ENCODE assay signal across 1 cellular context in genomic region chr10:70925377-70926214, GRCh38.
TF ChIP-seq lines count a peak whose summit lies in the region.

No MANE protein-coding gene starts in this region.

TF ChIP-seq in GM12878, 131 proteins besides CTCF, POLR2A, EP300 and RAD21:
- no peak for TF ChIP-seq CUX1 (IDR thresholded peaks at IDR 0.05; ENCODE audit: insufficient replicate concordance, low read depth, low read length)
- TF ChIP-seq CEBPB (IDR thresholded peaks at IDR 0.05; ENCODE audit: borderline replicate concordance in 1 of 2, low read depth in 2 of 2, low read length in 2 of 2): no peak
- TF ChIP-seq ATF7 (IDR thresholded peaks at IDR 0.05; ENCODE audit: low read depth): no peak
- TF ChIP-seq CREB1 (IDR thresholded peaks at IDR 0.05; ENCODE audit: low read depth): no peak
- no peak for TF ChIP-seq YBX1 (IDR thresholded peaks at IDR 0.05)
- TF ChIP-seq SRF (IDR thresholded peaks at IDR 0.05; ENCODE audit: low read depth in 2 of 2, low read length in 2 of 2): no peak
- no peak for TF ChIP-seq SMAD5 (IDR thresholded peaks at IDR 0.05; ENCODE audit: low read depth)
- no peak for TF ChIP-seq ZNF592 (IDR thresholded peaks at IDR 0.05)
- no peak for TF ChIP-seq PRDM15 (CRISPR knock-in tag; IDR thresholded peaks at IDR 0.05)
- TF ChIP-seq MAX (IDR thresholded peaks at IDR 0.05; ENCODE audit: low read depth, low read length): no peak
- no peak for TF ChIP-seq NKRF (conservative IDR thresholded peaks at IDR 0.05)
- TF ChIP-seq IRF5 (IDR thresholded peaks at IDR 0.05; ENCODE audit: borderline replicate concordance): no peak
- TF ChIP-seq SPI1 (IDR thresholded peaks at IDR 0.05; ENCODE audit: borderline replicate concordance, insufficient read depth, low read depth, low read length): no peak
- TF ChIP-seq BCL3 (IDR thresholded peaks at IDR 0.05; ENCODE audit: borderline replicate concordance, insufficient read depth, low read depth, low read length, poor library complexity, severe bottlenecking): no peak
- TF ChIP-seq NFIC (IDR thresholded peaks at IDR 0.05; ENCODE audit: low read depth, low read length): no peak
- TF ChIP-seq SMARCA5 (IDR thresholded peaks at IDR 0.05): 0 out of 2 replicates have a peak, but pooled peaks have one; percentile 25
- no peak for TF ChIP-seq SREBF1 (IDR thresholded peaks at IDR 0.05; ENCODE audit: low read length)
- TF ChIP-seq ZNF622 (IDR thresholded peaks at IDR 0.05): no peak
- no peak for TF ChIP-seq BRCA1 (IDR thresholded peaks at IDR 0.05; ENCODE audit: low read depth, low read length)
- TF ChIP-seq BHLHE40 (IDR thresholded peaks at IDR 0.05; ENCODE audit: borderline replicate concordance in 1 of 2, low read depth in 2 of 2, low read length in 1 of 2): peak in 1 of 2 experiments; percentile 5; a peak in 1 of 4 replicates
- no peak for TF ChIP-seq ZNF207 (IDR thresholded peaks at IDR 0.05; ENCODE audit: borderline replicate concordance)
- peak; percentile 80 for TF ChIP-seq SMC3 (IDR thresholded peaks at IDR 0.05; ENCODE audit: borderline replicate concordance, low read length)
- TF ChIP-seq STAT3 (IDR thresholded peaks at IDR 0.05; ENCODE audit: low read depth, low read length): no peak
- no peak for TF ChIP-seq IRF3 (IDR thresholded peaks at IDR 0.05)
- no peak for TF ChIP-seq HDAC6 (IDR thresholded peaks at IDR 0.05; ENCODE audit: unreplicated experiment)
- no peak for TF ChIP-seq EED (IDR thresholded peaks at IDR 0.05; ENCODE audit: low read depth)
- no peak for TF ChIP-seq ZNF274 (IDR thresholded peaks at IDR 0.05; ENCODE audit: insufficient read depth, insufficient read length)
- peak; percentile 27; the same call in 1 of the 2 replicates for TF ChIP-seq GATAD2B (conservative IDR thresholded peaks at IDR 0.05; ENCODE audit: low read depth)
- no peak for TF ChIP-seq MEF2B (IDR thresholded peaks at IDR 0.05; ENCODE audit: partially characterized antibody, poor library complexity, severe bottlenecking)
- no peak for TF ChIP-seq ASH2L (IDR thresholded peaks at IDR 0.05; ENCODE audit: borderline replicate concordance, low read depth)
- no peak for TF ChIP-seq BACH1 (IDR thresholded peaks at IDR 0.05; ENCODE audit: borderline replicate concordance)
- no peak for TF ChIP-seq POLR2AphosphoS5 (IDR thresholded peaks at IDR 0.05; ENCODE audit: low read length)
- TF ChIP-seq YY1 (IDR thresholded peaks at IDR 0.05; ENCODE audit: low read depth, low read length): peak; percentile 72
- TF ChIP-seq RELA (IDR thresholded peaks at IDR 0.05; ENCODE audit: borderline replicate concordance, partially characterized antibody): no peak
- TF ChIP-seq SMAD1 (IDR thresholded peaks at IDR 0.05; ENCODE audit: low read depth, partially characterized antibody): no peak
- no peak for TF ChIP-seq CHD1 (IDR thresholded peaks at IDR 0.05; ENCODE audit: low read depth, low read length)
- no peak for TF ChIP-seq CBFB (IDR thresholded peaks at IDR 0.05; ENCODE audit: low read depth)
